Comparison of ENCODE assay signal across 9 cellular contexts in genomic region chr4:94621491-94622080, GRCh38.
A peak's percentile ranks its signal among the peaks of the same experiment; 100 is the strongest.
DNase-seq lines count a peak whose midpoint lies in the region; ATAC-seq, FAIRE-seq and TF ChIP-seq lines count a peak whose summit lies in the region.
"Had no signal": no experiment of that assay in that cellular context is flagged by ENCODE, and none has a peak within 500 bp of the region (broad histone marks: within the 10 kb centered on the region; RNA-seq: fewer than 3 reads in every experiment).

No MANE protein-coding gene starts in this region.

- ATAC-seq in DND-41 (ENCODE audit: insufficient read depth, low read depth) (peak; percentile 78), HCT116 (0 out of 2 replicates have a peak, but pooled peaks have one; percentile 38), HG03571 (IDR thresholded peaks at IDR 0.05; ENCODE audit: unreplicated experiment) (no peak)
- ATAC-seq: mucosa of descending colon had no signal

- POLR2A ChIA-PET in HCT116 (lab: Charles Lee): no interaction called here

- TF ChIP-seq CTCF in DND-41 (IDR thresholded peaks at IDR 0.05; ENCODE audit: borderline replicate concordance, extremely low read depth, low read length, poor library complexity, severe bottlenecking) (peak; percentile 84), HCT116 (IDR thresholded peaks at IDR 0.05 in 2 of 3, conservative IDR thresholded peaks at IDR 0.05 in 1 of 3; ENCODE audit: borderline replicate concordance in 1 of 3, insufficient read depth in 1 of 3, low read depth in 2 of 3, low read length in 2 of 3) (peak; percentile 60 to 81 (median 70); a peak in 5 of 6 replicates), mesothelial cell of epicardium (IDR thresholded peaks at IDR 0.05; ENCODE audit: unreplicated experiment) (peak; percentile 91)

- H3K9me3 ChIP-seq in DND-41 (ENCODE audit: insufficient read depth, low read length, severe bottlenecking) (no peaks in the 10 kb centered on the region), HCT116 (ENCODE audit: control insufficient read depth in 1 of 2, insufficient read depth in 1 of 2, low read depth in 1 of 2, low read length in 2 of 2) (no peaks in the 10 kb centered on the region)
- H3K9me3 ChIP-seq: mucosa of descending colon had no signal

- no peaks in the 10 kb centered on the region for H3K27me3 Mint-ChIP-seq in mesothelial cell of epicardium (ENCODE audit: low read depth)

- H3K4me3 ChIP-seq in DND-41 (ENCODE audit: low read depth in 1 of 2, low read length in 2 of 2) (no peak overlapping the region), HCT116 (replicated peaks in 1 of 2; ENCODE audit: low read depth in 1 of 2, low read length in 2 of 2) (no peak overlapping the region)
- H3K4me3 ChIP-seq: mucosa of descending colon had no signal

- H3K4me2 ChIP-seq in DND-41 (ENCODE audit: insufficient read depth, low read length) (peak overlapping the region; percentile 40; the same call in 1 of the 2 replicates), HCT116 (ENCODE audit: low read length) (no peak overlapping the region)

- H3K9me3 Mint-ChIP-seq in mesothelial cell of epicardium: no peaks in the 10 kb centered on the region

- H3K4me1 ChIP-seq in DND-41 (ENCODE audit: insufficient read depth, low read length) (peaks cover 4% of the 10 kb centered on the region), HCT116 (ENCODE audit: control insufficient read depth in 1 of 2, insufficient read depth in 2 of 2, low read length in 2 of 2) (no peaks in the 10 kb centered on the region)

- CTCF ChIA-PET in HCT116 (lab: Charles Lee): interaction anchor here (0.6 to 3.8 kb wide), 8 partner anchors 13 to 535 kb away, joined by 3 to 23 read pairs (median 4); no protein-coding TSS in a partner anchor

- no peaks in the 10 kb centered on the region for H4K20me1 ChIP-seq in DND-41 (ENCODE audit: insufficient read depth, low read length)
- no peaks in the 10 kb centered on the region for H4K20me1 ChIP-seq in HCT116 (ENCODE audit: insufficient read depth)

- intact Hi-C loops in HCT116 (cut with micrococcal nuclease): loop anchor here (1.0 to 2.0 kb wide), 3 partner anchors 109 to 504 kb away; no protein-coding TSS in a partner anchor

- TF ChIP-seq RAD21 in HCT116 (IDR thresholded peaks at IDR 0.05; ENCODE audit: low read depth): peak; percentile 79

- no peaks in the 10 kb centered on the region for H3K36me3 ChIP-seq in DND-41 (ENCODE audit: insufficient read depth, low read length)
- peaks cover 0 to 7% of the 10 kb centered on the region in 2 experiments; a peak in 2 of 4 replicates for H3K36me3 ChIP-seq in HCT116 (ENCODE audit: control insufficient read depth in 1 of 2, insufficient read depth in 2 of 2, low read length in 2 of 2)

- H3K9me2 ChIP-seq in HCT116 (ENCODE audit: insufficient read depth): no peaks in the 10 kb centered on the region

- H2AFZ ChIP-seq in DND-41 (ENCODE audit: low read depth, low read length): peak overlapping the region; percentile 61; the same call in 1 of the 2 replicates
- no peak overlapping the region for H2AFZ ChIP-seq in HCT116 (ENCODE audit: low read depth, low read length, poor library complexity, severe bottlenecking)

- H3K27me3 ChIP-seq in DND-41 (ENCODE audit: insufficient read depth, low read length, poor library complexity): no peaks in the 10 kb centered on the region
- no peaks in the 10 kb centered on the region for H3K27me3 ChIP-seq in HCT116 (ENCODE audit: insufficient read depth, low read length)

- RAD21 ChIA-PET in HCT116 (lab: Charles Lee; ENCODE audit: low non-redundant PET in 1 of 2, low total read pairs in 2 of 2, uncharacterized antibody in 2 of 2, unreplicated experiment in 2 of 2): interaction anchor here in 1 of 2 experiments (1.0 kb wide), 1 partner anchor 215 kb away, joined by 3 read pairs; no protein-coding TSS in a partner anchor

- H3K27ac Mint-ChIP-seq in mesothelial cell of epicardium: no peak overlapping the region

- BruUV-seq in HCT116 (replicated peaks; lab: Mats Ljungman, UMichigan): no TSS peak

- H3K79me2 ChIP-seq in DND-41 (ENCODE audit: insufficient read depth, low read length): no peaks in the 10 kb centered on the region
- H3K79me2 ChIP-seq in HCT116 (ENCODE audit: insufficient read depth, low read length): no peaks in the 10 kb centered on the region

- H3K27ac ChIP-seq in DND-41 (ENCODE audit: low read length): peak overlapping the region; percentile 71
- no peak overlapping the region for H3K27ac ChIP-seq in HCT116 (ENCODE audit: low read depth, low read length)

- peaks cover 2% of the 10 kb centered on the region for H3K4me1 Mint-ChIP-seq in mesothelial cell of epicardium

- TF ChIP-seq POLR2A in HCT116 (IDR thresholded peaks at IDR 0.05; ENCODE audit: borderline replicate concordance, extremely low read depth, insufficient read depth, insufficient read length): no peak

- peak; percentile 42 for DNase-seq in DND-41
- DNase-seq in HCT116 (ENCODE audit: low read depth, low spot score): peak; percentile 38
- DNase-seq in NCI-H526 treated with DMSO at 0.1 percent for 48 hours (lab: John Stamatoyannopoulos, UW): peak; percentile 4
- peak; percentile 27 for DNase-seq in cerebellum (ENCODE audit: low spot score)
- DNase-seq in mesothelial cell of epicardium (ENCODE audit: low spot score in 2 of 2, unreplicated experiment in 2 of 2): no peak
- DNase-seq in NCI-H226: no peak

- H3K4me3 Mint-ChIP-seq in mesothelial cell of epicardium: no peak overlapping the region

- FAIRE-seq in A204.1 (lab: Jason Lieb, UNC): peak; percentile 97

- peaks cover 11% of the 10 kb centered on the region for H3K36me3 Mint-ChIP-seq in mesothelial cell of epicardium

- H3K9ac ChIP-seq in DND-41 (ENCODE audit: low read depth, low read length) (0 out of 2 replicates have a peak overlapping the region, but pooled peaks have one; percentile 29), HCT116 (ENCODE audit: low read length) (no peak overlapping the region)

TF ChIP-seq in HCT116, 20 proteins besides CTCF, POLR2A, EP300 and RAD21:
- TF ChIP-seq SP1 (IDR thresholded peaks at IDR 0.05; ENCODE audit: low read depth): no peak

Comparison
In these comparisons a context has a peak if more than half of its experiments do, and no peak if none do; other contexts are left out.
1. DNase-seq: peak in DND-41 (single experiment), HCT116 (single experiment), NCI-H526 treated with DMSO at 0.1 percent for 48 hours (single experiment) and cerebellum (single experiment); none in mesothelial cell of epicardium (0 of 2) and NCI-H226 (single experiment).
2. Peak in every context shown above with its lines, with median percentiles within 50 percentile points of each other: CTCF ChIP-seq.